Comparison of ENCODE assay signal across 8 cellular contexts in genomic region chr10:68330852-68331454, GRCh38. TPM values are rescaled to one million over a fixed set of nuclear protein-coding genes. Genes with fewer than 3 reads are reported as not detected.
DNase-seq lines count a peak whose midpoint lies in the region; ATAC-seq, FAIRE-seq and TF ChIP-seq lines count a peak whose summit lies in the region.

No MANE protein-coding gene starts in this region.

- no peaks in the 10 kb centered on the region for H3K9me3 ChIP-seq in CD8-positive, alpha-beta T cell (ENCODE audit: low read length)

- intact Hi-C loops in CD8-positive, alpha-beta T cell (cut with DNase I, micrococcal nuclease): loop anchor here (1.0 to 10.0 kb wide), 13 partner anchors 16 to 986 kb away; partner anchors contain the start of genes SLC25A16 (in 2 of the 2), CCAR1 (in 1 of the 2), DDX21 (in 1 of the 2) and DDX50 (in 1 of the 2)
- intact Hi-C loops in head of caudate nucleus (cut with DNase I): loop anchor here (5.0 to 10.0 kb wide), 2 partner anchors 254 to 476 kb away; partner anchors contain the start of gene HERC4

- DNase-seq in CD8-positive, alpha-beta T cell: peak in 3 of 7 experiments; percentile 7 to 53 (median 21)
- peak; percentile 83 for DNase-seq in NCI-H1092 treated with DMSO at 0.1 percent for 48 hours (lab: John Stamatoyannopoulos, UW)
- peak; percentile 17 for DNase-seq in activated naive CD4-positive, alpha-beta T cell treated with Interleukin-2 at 50 U/mL for 16 hours
- peak in 40 of 42 donors; percentile 16 to 67 (median 37) for DNase-seq in head of caudate nucleus
- no peak for DNase-seq in progenitor cell of endocrine pancreas (ENCODE audit: low spot score, unreplicated experiment)
- DNase-seq in GM19240 (ENCODE audit: insufficient read length, low spot score): no peak
- DNase-seq in RCC 7860 (ENCODE audit: low spot score): no peak
- DNase-seq in erythroblast (lab: John Stamatoyannopoulos, UW): no peak

- peak overlapping the region; percentile 100 for H3K4me3 Mint-ChIP-seq in CD8-positive, alpha-beta T cell
- H3K4me3 Mint-ChIP-seq in progenitor cell of endocrine pancreas (ENCODE audit: low read depth): peak overlapping the region; percentile 100

- peak overlapping the region; percentile 100 for H3K27ac Mint-ChIP-seq in CD8-positive, alpha-beta T cell
- H3K27ac Mint-ChIP-seq in progenitor cell of endocrine pancreas: peak overlapping the region; percentile 100

- H3K36me3 ChIP-seq in CD8-positive, alpha-beta T cell (ENCODE audit: insufficient read depth, low read length): no peaks in the 10 kb centered on the region

- no peak for TF ChIP-seq POLR2A in erythroblast (IDR thresholded peaks at IDR 0.05; ENCODE audit: low read length)

- peak overlapping the region; percentile 83 for H3K4me3 ChIP-seq in CD8-positive, alpha-beta T cell (ENCODE audit: low read depth, low read length)

- H3K27ac ChIP-seq in CD8-positive, alpha-beta T cell (ENCODE audit: low read depth, low read length): peak overlapping the region; percentile 99

- H3K27me3 Mint-ChIP-seq in CD8-positive, alpha-beta T cell (ENCODE audit: low read depth): no peaks in the 10 kb centered on the region
- H3K27me3 Mint-ChIP-seq in progenitor cell of endocrine pancreas: no peaks in the 10 kb centered on the region

- TF ChIP-seq CTCF in CD8-positive, alpha-beta T cell (IDR thresholded peaks at IDR 0.05): no peak
- TF ChIP-seq CTCF in progenitor cell of endocrine pancreas (IDR thresholded peaks at IDR 0.05; ENCODE audit: unreplicated experiment): no peak

- no peaks in the 10 kb centered on the region for H3K27me3 ChIP-seq in CD8-positive, alpha-beta T cell (ENCODE audit: insufficient read depth, low read length)

- H3K36me3 Mint-ChIP-seq in CD8-positive, alpha-beta T cell: peaks cover 19% of the 10 kb centered on the region
- H3K36me3 Mint-ChIP-seq in progenitor cell of endocrine pancreas (ENCODE audit: insufficient read depth): peaks cover 1% of the 10 kb centered on the region

- H3K4me1 Mint-ChIP-seq in CD8-positive, alpha-beta T cell (ENCODE audit: low read depth): peaks cover 37% of the 10 kb centered on the region
- H3K4me1 Mint-ChIP-seq in progenitor cell of endocrine pancreas (ENCODE audit: low read depth): peaks cover 25% of the 10 kb centered on the region

- CTCF ChIA-PET in CD8-positive, alpha-beta T cell (lab: Charles Lee): interaction anchor here (1.6 kb wide), 1 partner anchor 36 kb away, joined by 3 read pairs; no protein-coding TSS in a partner anchor

- POLR2A ChIA-PET in CD8-positive, alpha-beta T cell (lab: Charles Lee): interaction anchor here (0.6 to 3.5 kb wide), 12 partner anchors 8 to 567 kb away, joined by 3 to 36 read pairs (median 6); partner anchors contain the start of genes CCAR1, RUFY2 and SIRT1

- no peak for FAIRE-seq in RCC 7860 (lab: Jason Lieb, UNC)

- no peaks in the 10 kb centered on the region for H3K9me3 Mint-ChIP-seq in CD8-positive, alpha-beta T cell
- H3K9me3 Mint-ChIP-seq in progenitor cell of endocrine pancreas (ENCODE audit: low read depth): no peaks in the 10 kb centered on the region

- peaks cover 21% of the 10 kb centered on the region for H3K4me1 ChIP-seq in CD8-positive, alpha-beta T cell (ENCODE audit: insufficient read depth, low read length)

- ATAC-seq in CD8-positive, alpha-beta T cell: no peak

RNA-seq across cellular contexts. Expression of gene HNRNPH3, which starts 0.9 kb away (rescaled TPM):
- total RNA-seq in CD8-positive, alpha-beta T cell: 100 to 1,000 TPM; 242 to 255 TPM
- 222 and 225 TPM in 2 replicates for total RNA-seq in progenitor cell of endocrine pancreas

RNA-seq across cellular contexts. Expression of gene PBLD, which starts 1.8 kb away (rescaled TPM):
- total RNA-seq in CD8-positive, alpha-beta T cell: 1 to 10 TPM; 1.5 to 2.3 TPM
- total RNA-seq in progenitor cell of endocrine pancreas: 9.6 and 11.1 TPM in 2 replicates

Comparison
In these comparisons a context has a peak if more than half of its experiments do, and no peak if none do; other contexts are left out.
1. DNase-seq: peak in NCI-H1092 treated with DMSO at 0.1 percent for 48 hours (single experiment), activated naive CD4-positive, alpha-beta T cell treated with Interleukin-2 at 50 U/mL for 16 hours (single experiment) and head of caudate nucleus (40 of 42); none in progenitor cell of endocrine pancreas (single experiment), GM19240 (single experiment), RCC 7860 (single experiment) and erythroblast (0 of 2).